16 cellular contexts compared by ENCODE assay signal in genomic region chr4:7780751-7781348, GRCh38.
A peak's percentile ranks its signal among the peaks of the same experiment; 100 is the strongest.
DNase-seq lines count a peak whose midpoint lies in the region; ATAC-seq, FAIRE-seq and TF ChIP-seq lines count a peak whose summit lies in the region.
"Had no signal": no experiment of that assay in that cellular context is flagged by ENCODE, and none has a peak within 500 bp of the region (broad histone marks: within the 10 kb centered on the region; RNA-seq: fewer than 3 reads in every experiment).

No MANE protein-coding gene starts in this region.

- 67 to 84% (median 80%) methylated on average over 5 of the region's 5 CpGs for WGBS in small intestine, 3 donors

- H3K36me3 ChIP-seq in CD8-positive, alpha-beta T cell (ENCODE audit: insufficient read depth, low read length): no peaks in the 10 kb centered on the region
- H3K36me3 ChIP-seq in osteoblast (ENCODE audit: insufficient read depth, low read length) (peaks cover 98% of the 10 kb centered on the region), small intestine (ENCODE audit: control insufficient read depth in 2 of 2, insufficient read depth in 2 of 2, low read length in 2 of 2) (peaks cover 4 to 13% of the 10 kb centered on the region in 2 donors)
- H3K36me3 ChIP-seq in CD8-positive, alpha-beta memory T cell (ENCODE audit: insufficient read depth, low read length): no peaks in the 10 kb centered on the region

- H3K79me2 ChIP-seq in osteoblast (ENCODE audit: insufficient read depth, low read length): peaks cover 98% of the 10 kb centered on the region
- H3K79me2 ChIP-seq: hepatocyte had no signal

- peak overlapping the region; percentile 85 for H3K27ac Mint-ChIP-seq in activated CD4-positive, alpha-beta T cell treated with anti-CD3 and anti-CD28 coated beads, Interleukin-2, amount 10 ng/mL, durations not matched to agents 24 days and 14 days
- H3K27ac Mint-ChIP-seq in CD8-positive, alpha-beta T cell: peak overlapping the region; percentile 1
- peak overlapping the region; percentile 35 to 91 for H3K27ac Mint-ChIP-seq in effector memory CD8-positive, alpha-beta T cell
- peak overlapping the region in 3 of 8 donors; percentile 8 to 77 (median 72) for H3K27ac Mint-ChIP-seq in CD8-positive, alpha-beta memory T cell
- H3K27ac Mint-ChIP-seq: activated naive CD8-positive, alpha-beta T cell treated with anti-CD3 and anti-CD28 coated beads, Interleukin-2, amount 10 ng/mL, durations not matched to agents 7 days and 5 days had no signal

- peaks cover 33% of the 10 kb centered on the region for H3K4me1 Mint-ChIP-seq in activated CD4-positive, alpha-beta T cell treated with anti-CD3 and anti-CD28 coated beads, Interleukin-2, amount 10 ng/mL, durations not matched to agents 24 days and 14 days
- peaks cover 19% of the 10 kb centered on the region for H3K4me1 Mint-ChIP-seq in CD8-positive, alpha-beta T cell (ENCODE audit: low read depth)
- peaks cover 20 to 40% of the 10 kb centered on the region in 2 donors for H3K4me1 Mint-ChIP-seq in effector memory CD8-positive, alpha-beta T cell (ENCODE audit: low read depth in 2 of 2)
- H3K4me1 Mint-ChIP-seq in CD8-positive, alpha-beta memory T cell: peaks cover 14 to 32% (median 28%) of the 10 kb centered on the region in 3 donors

- H2AFZ ChIP-seq in osteoblast (ENCODE audit: low read length): no peak overlapping the region
- H2AFZ ChIP-seq: hepatocyte had no signal

- H3K36me3 Mint-ChIP-seq in activated CD4-positive, alpha-beta T cell treated with anti-CD3 and anti-CD28 coated beads, Interleukin-2, amount 10 ng/mL, durations not matched to agents 24 days and 14 days (ENCODE audit: low read depth): peaks cover 26% of the 10 kb centered on the region
- H3K36me3 Mint-ChIP-seq in CD8-positive, alpha-beta T cell: peaks cover 53% of the 10 kb centered on the region
- peaks cover 3% of the 10 kb centered on the region for H3K36me3 Mint-ChIP-seq in effector memory CD8-positive, alpha-beta T cell (ENCODE audit: insufficient read depth)
- peaks cover 0 to 65% (median 8%) of the 10 kb centered on the region in 3 donors for H3K36me3 Mint-ChIP-seq in CD8-positive, alpha-beta memory T cell

- H3K4me2 ChIP-seq in osteoblast (ENCODE audit: insufficient read depth, low read length): no peak overlapping the region
- H3K4me2 ChIP-seq: hepatocyte had no signal

- no peak overlapping the region for H3K4me3 ChIP-seq in CD8-positive, alpha-beta T cell (ENCODE audit: low read depth, low read length)
- H3K4me3 ChIP-seq in osteoblast (ENCODE audit: insufficient read depth, low read length) (no peak overlapping the region), small intestine (ENCODE audit: low read depth in 1 of 2, low read length in 2 of 2) (no peak overlapping the region)
- H3K4me3 ChIP-seq in CD8-positive, alpha-beta memory T cell (ENCODE audit: low read length): no peak overlapping the region
- H3K4me3 ChIP-seq: hepatocyte had no signal

- ATAC-seq in CD8-positive, alpha-beta T cell: no peak
- no peak for ATAC-seq in effector memory CD8-positive, alpha-beta T cell (replicated peaks)
- no peak for ATAC-seq in HG02798 (IDR thresholded peaks at IDR 0.05; ENCODE audit: poor library complexity, unreplicated experiment)
- ATAC-seq: HCT116 had no signal

- no peak for FAIRE-seq in small intestine (lab: Jason Lieb, UNC)

- POLR2A ChIA-PET in CD8-positive, alpha-beta T cell (lab: Charles Lee): no interaction called here
- POLR2A ChIA-PET in CD8-positive, alpha-beta memory T cell (lab: Charles Lee): no interaction called here

- no peak overlapping the region for H3K27ac ChIP-seq in CD8-positive, alpha-beta T cell (ENCODE audit: low read depth, low read length)
- H3K27ac ChIP-seq in osteoblast (ENCODE audit: low read depth, low read length) (peak overlapping the region; percentile 59), small intestine (ENCODE audit: low read depth in 1 of 2, low read length in 1 of 2) (peak overlapping the region in 1 of 2 donors; percentile 60)
- H3K27ac ChIP-seq in CD8-positive, alpha-beta memory T cell (ENCODE audit: low read depth, low read length): no peak overlapping the region
- H3K27ac ChIP-seq: hepatocyte had no signal

- no peak for DNase-seq in activated CD4-positive, alpha-beta T cell treated with anti-CD3 and anti-CD28 coated beads, Interleukin-2, amount 10 ng/mL, durations not matched to agents 24 days and 14 days
- no peak for DNase-seq in activated CD4-positive, alpha-beta T cell treated with anti-CD3 and anti-CD28 coated beads, Interleukin-2, amount 50 U/mL, for 1 hour
- no peak for DNase-seq in CD8-positive, alpha-beta T cell
- no peak for DNase-seq in effector memory CD8-positive, alpha-beta T cell
- DNase-seq in osteoblast (ENCODE audit: insufficient read length, low spot score, missing footprints) (no peak), small intestine (no peak)
- no peak for DNase-seq in CD8-positive, alpha-beta memory T cell
- DNase-seq: activated CD4-positive, alpha-beta T cell treated with anti-CD3 and anti-CD28 coated beads, Interleukin-2, amount 50 U/mL, for 4 hours; activated naive CD8-positive, alpha-beta T cell treated with anti-CD3 and anti-CD28 coated beads, Interleukin-2, amount 10 ng/mL, durations not matched to agents 7 days and 5 days; NCI-H1105 treated with DMSO at 0.1 percent for 48 hours; NCI-H2171 treated with DMSO at 0.1 percent for 48 hours; NK-92 treated with Interleukin-12 subunit alpha and Interleukin-12 subunit beta, amount 100 ng/mL, for 24 hours; stimulated activated CD4-positive, alpha-beta T cell treated with anti-CD3 and anti-CD28 coated beads, Interleukin-12 subunit alpha, Interleukin-12 subunit beta, amount 100 ng/mL, for 4 hours had no signal

- CTCF ChIA-PET in CD8-positive, alpha-beta T cell (lab: Charles Lee): interaction anchor here (1.7 kb wide), 1 partner anchor 21 kb away, joined by 4 read pairs; no protein-coding TSS in a partner anchor
- CTCF ChIA-PET in CD8-positive, alpha-beta memory T cell (lab: Charles Lee): no interaction called here

- H3K4me3 Mint-ChIP-seq in activated CD4-positive, alpha-beta T cell treated with anti-CD3 and anti-CD28 coated beads, Interleukin-2, amount 10 ng/mL, durations not matched to agents 24 days and 14 days: peak overlapping the region; percentile 52
- no peak overlapping the region for H3K4me3 Mint-ChIP-seq in CD8-positive, alpha-beta T cell
- peak overlapping the region in 1 of 2 donors; percentile 31 for H3K4me3 Mint-ChIP-seq in effector memory CD8-positive, alpha-beta T cell
- no peak overlapping the region for H3K4me3 Mint-ChIP-seq in CD8-positive, alpha-beta memory T cell
- H3K4me3 Mint-ChIP-seq: activated naive CD8-positive, alpha-beta T cell treated with anti-CD3 and anti-CD28 coated beads, Interleukin-2, amount 10 ng/mL, durations not matched to agents 7 days and 5 days had no signal

- no peaks in the 10 kb centered on the region for H3K9me3 ChIP-seq in CD8-positive, alpha-beta T cell (ENCODE audit: low read length)
- no peaks in the 10 kb centered on the region for H3K9me3 ChIP-seq in osteoblast (ENCODE audit: low read depth, low read length)
- H3K9me3 ChIP-seq in small intestine (ENCODE audit: control insufficient read depth, low read depth): no peaks in the 10 kb centered on the region
- H3K9me3 ChIP-seq in CD8-positive, alpha-beta memory T cell (ENCODE audit: low read length): no peaks in the 10 kb centered on the region

- no peak for TF ChIP-seq CTCF in CD8-positive, alpha-beta T cell (IDR thresholded peaks at IDR 0.05)
- TF ChIP-seq CTCF in osteoblast (IDR thresholded peaks at IDR 0.05; ENCODE audit: extremely low read depth, low read depth, low read length): no peak

- peaks cover 50% of the 10 kb centered on the region for H4K20me1 ChIP-seq in osteoblast (ENCODE audit: insufficient read depth, low read length)

- no peaks in the 10 kb centered on the region for H3K9me3 Mint-ChIP-seq in activated CD4-positive, alpha-beta T cell treated with anti-CD3 and anti-CD28 coated beads, Interleukin-2, amount 10 ng/mL, durations not matched to agents 24 days and 14 days
- H3K9me3 Mint-ChIP-seq in CD8-positive, alpha-beta T cell: no peaks in the 10 kb centered on the region
- H3K9me3 Mint-ChIP-seq in effector memory CD8-positive, alpha-beta T cell: no peaks in the 10 kb centered on the region
- H3K9me3 Mint-ChIP-seq in CD8-positive, alpha-beta memory T cell: no peaks in the 10 kb centered on the region
- H3K9me3 Mint-ChIP-seq: activated naive CD8-positive, alpha-beta T cell treated with anti-CD3 and anti-CD28 coated beads, Interleukin-2, amount 10 ng/mL, durations not matched to agents 7 days and 5 days had no signal

- no peaks in the 10 kb centered on the region for H3K27me3 Mint-ChIP-seq in activated CD4-positive, alpha-beta T cell treated with anti-CD3 and anti-CD28 coated beads, Interleukin-2, amount 10 ng/mL, durations not matched to agents 24 days and 14 days
- no peaks in the 10 kb centered on the region for H3K27me3 Mint-ChIP-seq in CD8-positive, alpha-beta T cell (ENCODE audit: low read depth)
- H3K27me3 Mint-ChIP-seq in effector memory CD8-positive, alpha-beta T cell: no peaks in the 10 kb centered on the region
- H3K27me3 Mint-ChIP-seq in CD8-positive, alpha-beta memory T cell: no peaks in the 10 kb centered on the region
- H3K27me3 Mint-ChIP-seq: activated naive CD8-positive, alpha-beta T cell treated with anti-CD3 and anti-CD28 coated beads, Interleukin-2, amount 10 ng/mL, durations not matched to agents 7 days and 5 days had no signal

- H3K4me1 ChIP-seq in CD8-positive, alpha-beta T cell (ENCODE audit: insufficient read depth, low read length): peaks cover 9% of the 10 kb centered on the region
- H3K4me1 ChIP-seq in osteoblast (ENCODE audit: insufficient read depth, low read length) (peaks cover 42% of the 10 kb centered on the region), small intestine (ENCODE audit: control insufficient read depth in 2 of 2, insufficient read depth in 1 of 2, low read depth in 1 of 2, low read length in 1 of 2) (peaks cover 0 to 4% of the 10 kb centered on the region in 2 donors)
- H3K4me1 ChIP-seq in CD8-positive, alpha-beta memory T cell (ENCODE audit: insufficient read depth, low read length): peaks cover 16% of the 10 kb centered on the region

- intact Hi-C loops in activated CD4-positive, alpha-beta T cell treated with anti-CD3 and anti-CD28 coated beads, Interleukin-2, amount 10 ng/mL, durations not matched to agents 24 days and 14 days (cut with micrococcal nuclease): loop anchor here (1.0 kb wide), 1 partner anchor 22 kb away; no protein-coding TSS in a partner anchor
- intact Hi-C loops in CD8-positive, alpha-beta T cell (cut with DNase I, micrococcal nuclease): no loop called here

- H3K27me3 ChIP-seq in CD8-positive, alpha-beta T cell (ENCODE audit: insufficient read depth, low read length): no peaks in the 10 kb centered on the region
- H3K27me3 ChIP-seq in osteoblast (ENCODE audit: insufficient read depth, low read length) (no peaks in the 10 kb centered on the region), small intestine (ENCODE audit: control insufficient read depth in 2 of 2, insufficient read depth in 2 of 2, low read length in 2 of 2) (no peaks in the 10 kb centered on the region)
- H3K27me3 ChIP-seq in CD8-positive, alpha-beta memory T cell (ENCODE audit: insufficient read depth, low read length, poor library complexity, severe bottlenecking): no peaks in the 10 kb centered on the region
- H3K27me3 ChIP-seq: hepatocyte had no signal
